1 cellular context compared by ENCODE assay signal in the genomic region with DNA sequence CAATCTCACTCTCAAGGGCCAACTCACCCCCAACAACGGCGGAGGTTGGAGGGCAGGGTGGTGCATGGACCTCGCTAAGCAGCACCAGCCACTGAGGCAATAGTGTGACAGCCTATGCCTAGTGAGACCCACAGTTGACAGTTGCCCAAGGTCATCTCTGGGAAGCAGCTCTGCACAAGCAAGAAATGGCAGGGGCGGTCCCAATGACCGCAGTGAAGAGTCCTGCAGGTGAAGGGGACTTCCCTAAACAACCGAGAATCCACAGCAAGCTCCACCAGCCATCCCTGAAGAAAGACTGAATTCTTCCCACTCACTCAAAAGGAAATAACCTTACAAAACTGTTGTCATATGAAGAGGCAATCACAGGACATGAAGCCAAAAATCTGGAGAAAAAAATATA.
TF ChIP-seq lines count a peak whose summit lies in the region.

No MANE protein-coding gene starts in this region.

TF ChIP-seq in GM12878, 131 proteins besides CTCF, POLR2A, EP300 and RAD21 (continued from another document and continues in another):
- TF ChIP-seq, protein P1, sequence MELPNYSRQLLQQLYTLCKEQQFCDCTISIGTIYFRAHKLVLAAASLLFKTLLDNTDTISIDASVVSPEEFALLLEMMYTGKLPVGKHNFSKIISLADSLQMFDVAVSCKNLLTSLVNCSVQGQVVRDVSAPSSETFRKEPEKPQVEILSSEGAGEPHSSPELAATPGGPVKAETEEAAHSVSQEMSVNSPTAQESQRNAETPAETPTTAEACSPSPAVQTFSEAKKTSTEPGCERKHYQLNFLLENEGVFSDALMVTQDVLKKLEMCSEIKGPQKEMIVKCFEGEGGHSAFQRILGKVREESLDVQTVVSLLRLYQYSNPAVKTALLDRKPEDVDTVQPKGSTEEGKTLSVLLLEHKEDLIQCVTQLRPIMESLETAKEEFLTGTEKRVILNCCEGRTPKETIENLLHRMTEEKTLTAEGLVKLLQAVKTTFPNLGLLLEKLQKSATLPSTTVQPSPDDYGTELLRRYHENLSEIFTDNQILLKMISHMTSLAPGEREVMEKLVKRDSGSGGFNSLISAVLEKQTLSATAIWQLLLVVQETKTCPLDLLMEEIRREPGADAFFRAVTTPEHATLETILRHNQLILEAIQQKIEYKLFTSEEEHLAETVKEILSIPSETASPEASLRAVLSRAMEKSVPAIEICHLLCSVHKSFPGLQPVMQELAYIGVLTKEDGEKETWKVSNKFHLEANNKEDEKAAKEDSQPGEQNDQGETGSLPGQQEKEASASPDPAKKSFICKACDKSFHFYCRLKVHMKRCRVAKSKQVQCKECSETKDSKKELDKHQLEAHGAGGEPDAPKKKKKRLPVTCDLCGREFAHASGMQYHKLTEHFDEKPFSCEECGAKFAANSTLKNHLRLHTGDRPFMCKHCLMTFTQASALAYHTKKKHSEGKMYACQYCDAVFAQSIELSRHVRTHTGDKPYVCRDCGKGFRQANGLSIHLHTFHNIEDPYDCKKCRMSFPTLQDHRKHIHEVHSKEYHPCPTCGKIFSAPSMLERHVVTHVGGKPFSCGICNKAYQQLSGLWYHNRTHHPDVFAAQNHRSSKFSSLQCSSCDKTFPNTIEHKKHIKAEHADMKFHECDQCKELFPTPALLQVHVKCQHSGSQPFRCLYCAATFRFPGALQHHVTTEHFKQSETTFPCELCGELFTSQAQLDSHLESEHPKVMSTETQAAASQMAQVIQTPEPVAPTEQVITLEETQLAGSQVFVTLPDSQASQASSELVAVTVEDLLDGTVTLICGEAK (IDR thresholded peaks at IDR 0.05; ENCODE audit: borderline replicate concordance): no peak
- no peak for TF ChIP-seq MYC (IDR thresholded peaks at IDR 0.05; ENCODE audit: insufficient read depth, insufficient read length, insufficient replicate concordance, low read length, severe bottlenecking)
- TF ChIP-seq, protein P2, sequence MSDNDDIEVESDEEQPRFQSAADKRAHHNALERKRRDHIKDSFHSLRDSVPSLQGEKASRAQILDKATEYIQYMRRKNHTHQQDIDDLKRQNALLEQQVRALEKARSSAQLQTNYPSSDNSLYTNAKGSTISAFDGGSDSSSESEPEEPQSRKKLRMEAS (IDR thresholded peaks at IDR 0.05; ENCODE audit: low read depth, low read length): no peak
- TF ChIP-seq HDGF (IDR thresholded peaks at IDR 0.05): no peak
- no peak for TF ChIP-seq PML (IDR thresholded peaks at IDR 0.05; ENCODE audit: low read length)
- TF ChIP-seq SMAD1 (IDR thresholded peaks at IDR 0.05; ENCODE audit: low read depth, partially characterized antibody): no peak
- TF ChIP-seq HDAC6 (IDR thresholded peaks at IDR 0.05; ENCODE audit: unreplicated experiment): no peak
- TF ChIP-seq BCL11A (IDR thresholded peaks at IDR 0.05; ENCODE audit: low read depth, low read length): peak; percentile 24; the same call in 1 of the 2 replicates
- peak; percentile 75 for TF ChIP-seq RUNX3 (IDR thresholded peaks at IDR 0.05; ENCODE audit: low read length)
- peak; percentile 62 for TF ChIP-seq EED (IDR thresholded peaks at IDR 0.05; ENCODE audit: low read depth)
- TF ChIP-seq, protein P3, sequence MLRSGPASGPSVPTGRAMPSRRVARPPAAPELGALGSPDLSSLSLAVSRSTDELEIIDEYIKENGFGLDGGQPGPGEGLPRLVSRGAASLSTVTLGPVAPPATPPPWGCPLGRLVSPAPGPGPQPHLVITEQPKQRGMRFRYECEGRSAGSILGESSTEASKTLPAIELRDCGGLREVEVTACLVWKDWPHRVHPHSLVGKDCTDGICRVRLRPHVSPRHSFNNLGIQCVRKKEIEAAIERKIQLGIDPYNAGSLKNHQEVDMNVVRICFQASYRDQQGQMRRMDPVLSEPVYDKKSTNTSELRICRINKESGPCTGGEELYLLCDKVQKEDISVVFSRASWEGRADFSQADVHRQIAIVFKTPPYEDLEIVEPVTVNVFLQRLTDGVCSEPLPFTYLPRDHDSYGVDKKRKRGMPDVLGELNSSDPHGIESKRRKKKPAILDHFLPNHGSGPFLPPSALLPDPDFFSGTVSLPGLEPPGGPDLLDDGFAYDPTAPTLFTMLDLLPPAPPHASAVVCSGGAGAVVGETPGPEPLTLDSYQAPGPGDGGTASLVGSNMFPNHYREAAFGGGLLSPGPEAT (IDR thresholded peaks at IDR 0.05; ENCODE audit: low read depth): no peak
- TF ChIP-seq TCF12 (IDR thresholded peaks at IDR 0.05; ENCODE audit: low read depth, low read length): no peak
- TF ChIP-seq ZNF274 (IDR thresholded peaks at IDR 0.05; ENCODE audit: insufficient read depth, insufficient read length): no peak
- TF ChIP-seq, protein P4, sequence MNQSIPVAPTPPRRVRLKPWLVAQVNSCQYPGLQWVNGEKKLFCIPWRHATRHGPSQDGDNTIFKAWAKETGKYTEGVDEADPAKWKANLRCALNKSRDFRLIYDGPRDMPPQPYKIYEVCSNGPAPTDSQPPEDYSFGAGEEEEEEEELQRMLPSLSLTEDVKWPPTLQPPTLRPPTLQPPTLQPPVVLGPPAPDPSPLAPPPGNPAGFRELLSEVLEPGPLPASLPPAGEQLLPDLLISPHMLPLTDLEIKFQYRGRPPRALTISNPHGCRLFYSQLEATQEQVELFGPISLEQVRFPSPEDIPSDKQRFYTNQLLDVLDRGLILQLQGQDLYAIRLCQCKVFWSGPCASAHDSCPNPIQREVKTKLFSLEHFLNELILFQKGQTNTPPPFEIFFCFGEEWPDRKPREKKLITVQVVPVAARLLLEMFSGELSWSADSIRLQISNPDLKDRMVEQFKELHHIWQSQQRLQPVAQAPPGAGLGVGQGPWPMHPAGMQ (IDR thresholded peaks at IDR 0.05; ENCODE audit: borderline replicate concordance): no peak
- TF ChIP-seq BMI1 (IDR thresholded peaks at IDR 0.05; ENCODE audit: borderline replicate concordance): no peak
- TF ChIP-seq KLF5 (IDR thresholded peaks at IDR 0.05; ENCODE audit: partially characterized antibody): no peak
- TF ChIP-seq, protein P5, sequence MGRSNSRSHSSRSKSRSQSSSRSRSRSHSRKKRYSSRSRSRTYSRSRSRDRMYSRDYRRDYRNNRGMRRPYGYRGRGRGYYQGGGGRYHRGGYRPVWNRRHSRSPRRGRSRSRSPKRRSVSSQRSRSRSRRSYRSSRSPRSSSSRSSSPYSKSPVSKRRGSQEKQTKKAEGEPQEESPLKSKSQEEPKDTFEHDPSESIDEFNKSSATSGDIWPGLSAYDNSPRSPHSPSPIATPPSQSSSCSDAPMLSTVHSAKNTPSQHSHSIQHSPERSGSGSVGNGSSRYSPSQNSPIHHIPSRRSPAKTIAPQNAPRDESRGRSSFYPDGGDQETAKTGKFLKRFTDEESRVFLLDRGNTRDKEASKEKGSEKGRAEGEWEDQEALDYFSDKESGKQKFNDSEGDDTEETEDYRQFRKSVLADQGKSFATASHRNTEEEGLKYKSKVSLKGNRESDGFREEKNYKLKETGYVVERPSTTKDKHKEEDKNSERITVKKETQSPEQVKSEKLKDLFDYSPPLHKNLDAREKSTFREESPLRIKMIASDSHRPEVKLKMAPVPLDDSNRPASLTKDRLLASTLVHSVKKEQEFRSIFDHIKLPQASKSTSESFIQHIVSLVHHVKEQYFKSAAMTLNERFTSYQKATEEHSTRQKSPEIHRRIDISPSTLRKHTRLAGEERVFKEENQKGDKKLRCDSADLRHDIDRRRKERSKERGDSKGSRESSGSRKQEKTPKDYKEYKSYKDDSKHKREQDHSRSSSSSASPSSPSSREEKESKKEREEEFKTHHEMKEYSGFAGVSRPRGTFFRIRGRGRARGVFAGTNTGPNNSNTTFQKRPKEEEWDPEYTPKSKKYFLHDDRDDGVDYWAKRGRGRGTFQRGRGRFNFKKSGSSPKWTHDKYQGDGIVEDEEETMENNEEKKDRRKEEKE (IDR thresholded peaks at IDR 0.05): no peak
- TF ChIP-seq, protein P6, sequence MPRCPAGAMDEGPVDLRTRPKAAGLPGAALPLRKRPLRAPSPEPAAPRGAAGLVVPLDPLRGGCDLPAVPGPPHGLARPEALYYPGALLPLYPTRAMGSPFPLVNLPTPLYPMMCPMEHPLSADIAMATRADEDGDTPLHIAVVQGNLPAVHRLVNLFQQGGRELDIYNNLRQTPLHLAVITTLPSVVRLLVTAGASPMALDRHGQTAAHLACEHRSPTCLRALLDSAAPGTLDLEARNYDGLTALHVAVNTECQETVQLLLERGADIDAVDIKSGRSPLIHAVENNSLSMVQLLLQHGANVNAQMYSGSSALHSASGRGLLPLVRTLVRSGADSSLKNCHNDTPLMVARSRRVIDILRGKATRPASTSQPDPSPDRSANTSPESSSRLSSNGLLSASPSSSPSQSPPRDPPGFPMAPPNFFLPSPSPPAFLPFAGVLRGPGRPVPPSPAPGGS (IDR thresholded peaks at IDR 0.05; ENCODE audit: borderline replicate concordance, insufficient read depth, low read depth, low read length, poor library complexity, severe bottlenecking): peak; percentile 69
- TF ChIP-seq, protein P7, sequence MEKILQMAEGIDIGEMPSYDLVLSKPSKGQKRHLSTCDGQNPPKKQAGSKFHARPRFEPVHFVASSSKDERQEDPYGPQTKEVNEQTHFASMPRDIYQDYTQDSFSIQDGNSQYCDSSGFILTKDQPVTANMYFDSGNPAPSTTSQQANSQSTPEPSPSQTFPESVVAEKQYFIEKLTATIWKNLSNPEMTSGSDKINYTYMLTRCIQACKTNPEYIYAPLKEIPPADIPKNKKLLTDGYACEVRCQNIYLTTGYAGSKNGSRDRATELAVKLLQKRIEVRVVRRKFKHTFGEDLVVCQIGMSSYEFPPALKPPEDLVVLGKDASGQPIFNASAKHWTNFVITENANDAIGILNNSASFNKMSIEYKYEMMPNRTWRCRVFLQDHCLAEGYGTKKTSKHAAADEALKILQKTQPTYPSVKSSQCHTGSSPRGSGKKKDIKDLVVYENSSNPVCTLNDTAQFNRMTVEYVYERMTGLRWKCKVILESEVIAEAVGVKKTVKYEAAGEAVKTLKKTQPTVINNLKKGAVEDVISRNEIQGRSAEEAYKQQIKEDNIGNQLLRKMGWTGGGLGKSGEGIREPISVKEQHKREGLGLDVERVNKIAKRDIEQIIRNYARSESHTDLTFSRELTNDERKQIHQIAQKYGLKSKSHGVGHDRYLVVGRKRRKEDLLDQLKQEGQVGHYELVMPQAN (conservative IDR thresholded peaks at IDR 0.05): no peak
- TF ChIP-seq IKZF1 (conservative IDR thresholded peaks at IDR 0.05): peak; percentile 56
- TF ChIP-seq, protein P8, sequence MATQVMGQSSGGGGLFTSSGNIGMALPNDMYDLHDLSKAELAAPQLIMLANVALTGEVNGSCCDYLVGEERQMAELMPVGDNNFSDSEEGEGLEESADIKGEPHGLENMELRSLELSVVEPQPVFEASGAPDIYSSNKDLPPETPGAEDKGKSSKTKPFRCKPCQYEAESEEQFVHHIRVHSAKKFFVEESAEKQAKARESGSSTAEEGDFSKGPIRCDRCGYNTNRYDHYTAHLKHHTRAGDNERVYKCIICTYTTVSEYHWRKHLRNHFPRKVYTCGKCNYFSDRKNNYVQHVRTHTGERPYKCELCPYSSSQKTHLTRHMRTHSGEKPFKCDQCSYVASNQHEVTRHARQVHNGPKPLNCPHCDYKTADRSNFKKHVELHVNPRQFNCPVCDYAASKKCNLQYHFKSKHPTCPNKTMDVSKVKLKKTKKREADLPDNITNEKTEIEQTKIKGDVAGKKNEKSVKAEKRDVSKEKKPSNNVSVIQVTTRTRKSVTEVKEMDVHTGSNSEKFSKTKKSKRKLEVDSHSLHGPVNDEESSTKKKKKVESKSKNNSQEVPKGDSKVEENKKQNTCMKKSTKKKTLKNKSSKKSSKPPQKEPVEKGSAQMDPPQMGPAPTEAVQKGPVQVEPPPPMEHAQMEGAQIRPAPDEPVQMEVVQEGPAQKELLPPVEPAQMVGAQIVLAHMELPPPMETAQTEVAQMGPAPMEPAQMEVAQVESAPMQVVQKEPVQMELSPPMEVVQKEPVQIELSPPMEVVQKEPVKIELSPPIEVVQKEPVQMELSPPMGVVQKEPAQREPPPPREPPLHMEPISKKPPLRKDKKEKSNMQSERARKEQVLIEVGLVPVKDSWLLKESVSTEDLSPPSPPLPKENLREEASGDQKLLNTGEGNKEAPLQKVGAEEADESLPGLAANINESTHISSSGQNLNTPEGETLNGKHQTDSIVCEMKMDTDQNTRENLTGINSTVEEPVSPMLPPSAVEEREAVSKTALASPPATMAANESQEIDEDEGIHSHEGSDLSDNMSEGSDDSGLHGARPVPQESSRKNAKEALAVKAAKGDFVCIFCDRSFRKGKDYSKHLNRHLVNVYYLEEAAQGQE (IDR thresholded peaks at IDR 0.05; ENCODE audit: low read depth, low read length): no peak
- TF ChIP-seq, protein P9, sequence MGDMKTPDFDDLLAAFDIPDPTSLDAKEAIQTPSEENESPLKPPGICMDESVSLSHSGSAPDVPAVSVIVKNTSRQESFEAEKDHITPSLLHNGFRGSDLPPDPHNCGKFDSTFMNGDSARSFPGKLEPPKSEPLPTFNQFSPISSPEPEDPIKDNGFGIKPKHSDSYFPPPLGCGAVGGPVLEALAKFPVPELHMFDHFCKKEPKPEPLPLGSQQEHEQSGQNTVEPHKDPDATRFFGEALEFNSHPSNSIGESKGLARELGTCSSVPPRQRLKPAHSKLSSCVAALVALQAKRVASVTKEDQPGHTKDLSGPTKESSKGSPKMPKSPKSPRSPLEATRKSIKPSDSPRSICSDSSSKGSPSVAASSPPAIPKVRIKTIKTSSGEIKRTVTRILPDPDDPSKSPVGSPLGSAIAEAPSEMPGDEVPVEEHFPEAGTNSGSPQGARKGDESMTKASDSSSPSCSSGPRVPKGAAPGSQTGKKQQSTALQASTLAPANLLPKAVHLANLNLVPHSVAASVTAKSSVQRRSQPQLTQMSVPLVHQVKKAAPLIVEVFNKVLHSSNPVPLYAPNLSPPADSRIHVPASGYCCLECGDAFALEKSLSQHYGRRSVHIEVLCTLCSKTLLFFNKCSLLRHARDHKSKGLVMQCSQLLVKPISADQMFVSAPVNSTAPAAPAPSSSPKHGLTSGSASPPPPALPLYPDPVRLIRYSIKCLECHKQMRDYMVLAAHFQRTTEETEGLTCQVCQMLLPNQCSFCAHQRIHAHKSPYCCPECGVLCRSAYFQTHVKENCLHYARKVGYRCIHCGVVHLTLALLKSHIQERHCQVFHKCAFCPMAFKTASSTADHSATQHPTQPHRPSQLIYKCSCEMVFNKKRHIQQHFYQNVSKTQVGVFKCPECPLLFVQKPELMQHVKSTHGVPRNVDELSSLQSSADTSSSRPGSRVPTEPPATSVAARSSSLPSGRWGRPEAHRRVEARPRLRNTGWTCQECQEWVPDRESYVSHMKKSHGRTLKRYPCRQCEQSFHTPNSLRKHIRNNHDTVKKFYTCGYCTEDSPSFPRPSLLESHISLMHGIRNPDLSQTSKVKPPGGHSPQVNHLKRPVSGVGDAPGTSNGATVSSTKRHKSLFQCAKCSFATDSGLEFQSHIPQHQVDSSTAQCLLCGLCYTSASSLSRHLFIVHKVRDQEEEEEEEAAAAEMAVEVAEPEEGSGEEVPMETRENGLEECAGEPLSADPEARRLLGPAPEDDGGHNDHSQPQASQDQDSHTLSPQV (IDR thresholded peaks at IDR 0.05): no peak
- TF ChIP-seq SPI1 (IDR thresholded peaks at IDR 0.05; ENCODE audit: borderline replicate concordance, insufficient read depth, low read depth, low read length): no peak
- no peak for TF ChIP-seq YBX1 (IDR thresholded peaks at IDR 0.05)
- TF ChIP-seq STAT3 (IDR thresholded peaks at IDR 0.05; ENCODE audit: low read depth, low read length): no peak
- no peak for TF ChIP-seq IRF4 (IDR thresholded peaks at IDR 0.05; ENCODE audit: low read depth, low read length)
- TF ChIP-seq CBX3 (IDR thresholded peaks at IDR 0.05; ENCODE audit: borderline replicate concordance, low read depth): no peak
- no peak for TF ChIP-seq POLR2AphosphoS5 (IDR thresholded peaks at IDR 0.05; ENCODE audit: low read length)
- no peak for TF ChIP-seq STAT1 (conservative IDR thresholded peaks at IDR 0.05)
- no peak for TF ChIP-seq SREBF1 (IDR thresholded peaks at IDR 0.05; ENCODE audit: low read length)
